ENCODE assay signal across 19 cellular contexts in the genomic region with DNA sequence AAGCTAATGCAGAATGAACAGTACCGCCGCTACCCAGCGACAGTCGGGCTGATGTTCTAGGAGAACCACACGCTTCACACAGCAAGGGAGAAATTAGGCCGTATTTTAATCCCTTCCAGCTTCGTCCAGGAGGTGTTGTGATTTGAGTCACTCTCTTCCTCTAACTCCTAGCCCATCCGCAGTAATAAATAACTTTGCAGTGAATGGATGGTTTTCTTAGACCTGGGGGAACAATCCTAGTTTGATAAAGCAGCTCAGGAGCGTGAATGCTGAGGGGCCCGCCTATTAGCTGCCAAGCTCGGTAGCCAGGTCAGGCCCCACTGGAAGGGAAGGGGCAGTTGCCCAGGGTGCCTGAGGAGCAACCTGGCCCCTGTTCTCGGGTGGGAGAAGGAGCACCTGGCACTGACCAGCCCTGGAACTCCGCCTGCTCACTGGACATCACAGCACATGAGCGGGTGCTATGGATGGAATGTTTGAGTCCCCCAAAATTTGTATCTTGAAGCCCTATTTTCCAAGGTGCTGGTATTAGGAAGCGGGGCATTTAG.
"Had no signal": no experiment of that assay in that cellular context is flagged by ENCODE, and none has a peak within 500 bp of the region (broad histone marks: within the 10 kb centered on the region; RNA-seq: fewer than 3 reads in every experiment).

No MANE protein-coding gene starts in this region.

- H3K9me3 ChIP-seq: body of pancreas, esophagus muscularis mucosa, gastrocnemius medialis, neutrophil, pancreas, thoracic aorta, upper lobe of left lung had no signal

- H3K4me3 ChIP-seq: body of pancreas, esophagus muscularis mucosa, gastrocnemius medialis, pancreas, thoracic aorta, upper lobe of left lung had no signal

- H3K4me1 Mint-ChIP-seq: activated naive CD4-positive, alpha-beta T cell treated with anti-CD3 and anti-CD28 coated beads, Interleukin-2, amount 50 U/mL, for 24 hours had no signal

- H3K4me3 Mint-ChIP-seq: activated naive CD4-positive, alpha-beta T cell treated with anti-CD3 and anti-CD28 coated beads, Interleukin-2, amount 50 U/mL, for 24 hours; stimulated activated memory B cell treated with anti-CD40 and anti-IgM and Interleukin-4, amounts not matched to agents 10 μg/mL and 1 μg/mL and 100 μg/mL, for 72 hours; WTC11 had no signal

- DNase-seq: activated gamma-delta T cell treated with Interleukin-2 at 50 U/mL for 16 hours; activated T-cell treated with anti-CD3 and anti-CD28 coated beads, Interleukin-2, amount 50 U/mL, for 1 hour; anterior cingulate cortex; caudate nucleus; gastrocnemius medialis; left cardiac atrium; right cardiac atrium; small intestine; T-helper 1 cell; T1000; upper lobe of left lung had no signal

- ATAC-seq: body of pancreas; gastrocnemius medialis; left cardiac atrium; pancreas; right cardiac atrium; stimulated activated memory B cell treated with anti-CD40 and anti-IgM and Interleukin-4, amounts not matched to agents 10 μg/mL and 1 μg/mL and 100 μg/mL, for 72 hours; WTC11 had no signal

- H3K27ac Mint-ChIP-seq: activated naive CD4-positive, alpha-beta T cell treated with anti-CD3 and anti-CD28 coated beads, Interleukin-2, amount 50 U/mL, for 24 hours; stimulated activated memory B cell treated with anti-CD40 and anti-IgM and Interleukin-4, amounts not matched to agents 10 μg/mL and 1 μg/mL and 100 μg/mL, for 72 hours; WTC11 had no signal

- H3K36me3 ChIP-seq: esophagus muscularis mucosa, gastrocnemius medialis, neutrophil, pancreas, thoracic aorta, upper lobe of left lung had no signal

- H3K27ac ChIP-seq: esophagus muscularis mucosa, gastrocnemius medialis, neutrophil, thoracic aorta, upper lobe of left lung had no signal

- H3K9me3 Mint-ChIP-seq: activated naive CD4-positive, alpha-beta T cell treated with anti-CD3 and anti-CD28 coated beads, Interleukin-2, amount 50 U/mL, for 24 hours; stimulated activated memory B cell treated with anti-CD40 and anti-IgM and Interleukin-4, amounts not matched to agents 10 μg/mL and 1 μg/mL and 100 μg/mL, for 72 hours had no signal

- H3K36me3 Mint-ChIP-seq: activated naive CD4-positive, alpha-beta T cell treated with anti-CD3 and anti-CD28 coated beads, Interleukin-2, amount 50 U/mL, for 24 hours; stimulated activated memory B cell treated with anti-CD40 and anti-IgM and Interleukin-4, amounts not matched to agents 10 μg/mL and 1 μg/mL and 100 μg/mL, for 72 hours; WTC11 had no signal

- H3K27me3 ChIP-seq: body of pancreas, gastrocnemius medialis, pancreas had no signal
